In genomic region chr2:72754628-72755320, GRCh38 we compare ENCODE assay signal across 1 cellular context.
TF ChIP-seq lines count a peak whose summit lies in the region.

No MANE protein-coding gene starts in this region.

TF ChIP-seq in HepG2, 621 proteins besides CTCF, POLR2A, EP300 and RAD21 (continued from another document and continues in another):
- TF ChIP-seq HBP1 (CRISPR knock-in tag; IDR thresholded peaks at IDR 0.05; ENCODE audit: low read depth) (no peak), ZBTB37 (CRISPR knock-in tag; IDR thresholded peaks at IDR 0.05) (0 out of 2 replicates have a peak, but pooled peaks have one; percentile 36), ZBTB1 (CRISPR knock-in tag; IDR thresholded peaks at IDR 0.05; ENCODE audit: borderline replicate concordance) (no peak), MBNL3 (CRISPR knock-in tag; conservative IDR thresholded peaks at IDR 0.05) (no peak), PAXIP1 (CRISPR knock-in tag; conservative IDR thresholded peaks at IDR 0.05) (0 out of 2 replicates have a peak, but pooled peaks have one; percentile 20), SIX1 (CRISPR knock-in tag; IDR thresholded peaks at IDR 0.05; ENCODE audit: borderline replicate concordance) (0 out of 2 replicates have a peak, but pooled peaks have one; percentile 12), PHF21A (CRISPR knock-in tag; IDR thresholded peaks at IDR 0.05) (no peak), REPIN1 (CRISPR knock-in tag; IDR thresholded peaks at IDR 0.05; ENCODE audit: borderline replicate concordance, low read depth) (no peak), MAFK (conservative IDR thresholded peaks at IDR 0.05 in 1 of 2, IDR thresholded peaks at IDR 0.05 in 1 of 2; ENCODE audit: low read length in 2 of 2) (no peak), ZNF564 (CRISPR knock-in tag; IDR thresholded peaks at IDR 0.05) (no peak), ZNF362 (CRISPR knock-in tag; IDR thresholded peaks at IDR 0.05; ENCODE audit: borderline replicate concordance) (no peak), XBP1 (CRISPR knock-in tag; IDR thresholded peaks at IDR 0.05) (no peak), ZBTB33 (CRISPR knock-in tag; IDR thresholded peaks at IDR 0.05) (no peak), ZC3H4 (CRISPR knock-in tag; IDR thresholded peaks at IDR 0.05; ENCODE audit: borderline replicate concordance) (no peak), ZFYVE20 (CRISPR knock-in tag; IDR thresholded peaks at IDR 0.05; ENCODE audit: borderline replicate concordance, low read depth) (no peak), RAD51 (IDR thresholded peaks at IDR 0.05; ENCODE audit: borderline replicate concordance) (no peak), ATF5 (CRISPR knock-in tag; IDR thresholded peaks at IDR 0.05; ENCODE audit: low read depth) (no peak), ZNF451 (CRISPR knock-in tag; IDR thresholded peaks at IDR 0.05) (no peak), ZNF296 (CRISPR knock-in tag; conservative IDR thresholded peaks at IDR 0.05) (no peak), MLXIP (CRISPR knock-in tag; IDR thresholded peaks at IDR 0.05; ENCODE audit: borderline replicate concordance) (no peak), DPF2 (CRISPR knock-in tag; IDR thresholded peaks at IDR 0.05; ENCODE audit: borderline replicate concordance, low read depth) (no peak), ZNF850 (CRISPR knock-in tag; conservative IDR thresholded peaks at IDR 0.05) (no peak), ZNF264 (CRISPR knock-in tag; IDR thresholded peaks at IDR 0.05) (no peak), POGK (CRISPR knock-in tag; conservative IDR thresholded peaks at IDR 0.05) (no peak), ONECUT2 (CRISPR knock-in tag; IDR thresholded peaks at IDR 0.05) (no peak), FOXO1 (CRISPR knock-in tag; IDR thresholded peaks at IDR 0.05) (no peak), TARDBP (CRISPR knock-in tag; IDR thresholded peaks at IDR 0.05) (0 out of 2 replicates have a peak, but pooled peaks have one; percentile 25), RARA (CRISPR knock-in tag; IDR thresholded peaks at IDR 0.05) (peak; percentile 94), ZSCAN20 (CRISPR knock-in tag; IDR thresholded peaks at IDR 0.05; ENCODE audit: borderline replicate concordance) (no peak), ZNF136 (CRISPR knock-in tag; IDR thresholded peaks at IDR 0.05; ENCODE audit: low read depth) (0 out of 2 replicates have a peak, but pooled peaks have one; percentile 45), NCOR1 (IDR thresholded peaks at IDR 0.05; ENCODE audit: borderline replicate concordance, low read length) (0 out of 2 replicates have a peak, but pooled peaks have one; percentile 17), MNT (IDR thresholded peaks at IDR 0.05) (no peak), ZNF7 (CRISPR knock-in tag; IDR thresholded peaks at IDR 0.05) (no peak), NFKB2 (CRISPR knock-in tag; IDR thresholded peaks at IDR 0.05; ENCODE audit: borderline replicate concordance) (no peak), PLSCR1 (CRISPR knock-in tag; IDR thresholded peaks at IDR 0.05; ENCODE audit: borderline replicate concordance) (no peak), HNRNPH1 (optimal IDR thresholded peaks at IDR 0.05; ENCODE audit: low read depth, low read length) (no peak)
